In genomic region chr5:172090976-172091547, GRCh38 we compare ENCODE assay signal across 27 cellular contexts.
DNase-seq lines count a peak whose midpoint lies in the region; ATAC-seq and TF ChIP-seq lines count a peak whose summit lies in the region.
"Had no signal": no experiment of that assay in that cellular context is flagged by ENCODE, and none has a peak within 500 bp of the region (broad histone marks: within the 10 kb centered on the region; RNA-seq: fewer than 3 reads in every experiment).

No MANE protein-coding gene starts in this region.

- no peak overlapping the region for H3K4me2 ChIP-seq in trophoblast cell (ENCODE audit: low read length)

- H2BK120ac ChIP-seq in trophoblast cell (ENCODE audit: insufficient read depth, low read length, poor library complexity) = no peak overlapping the region

- peaks cover 3% of the 10 kb centered on the region for H3K79me1 ChIP-seq in trophoblast cell (ENCODE audit: low read length)

- no peaks in the 10 kb centered on the region for H3K79me2 ChIP-seq in trophoblast cell (ENCODE audit: control insufficient read depth, insufficient read depth, low read length, poor library complexity)
- H3K79me2 ChIP-seq: parathyroid adenoma had no signal

- H3K27ac ChIP-seq in Panc1 (ENCODE audit: low read length) = no peak overlapping the region
- no peak overlapping the region for H3K27ac ChIP-seq in coronary artery
- no peak overlapping the region for H3K27ac ChIP-seq in trophoblast cell (ENCODE audit: low read depth, low read length)
- H3K27ac ChIP-seq in vagina = no peak overlapping the region
- H3K27ac ChIP-seq: parathyroid adenoma, Peyer's patch, right atrium auricular region, SJSA1 had no signal

- ATAC-seq in activated naive CD4-positive, alpha-beta T cell treated with anti-CD3 and anti-CD28 coated beads, Interleukin-2, amount 50 U/mL, for 72 hours = peak; percentile 39 to 54
- ATAC-seq in Panc1 (no peak), HG03025 (IDR thresholded peaks at IDR 0.05; ENCODE audit: low FRiP score, unreplicated experiment) (no peak), HG02981 (IDR thresholded peaks at IDR 0.05; ENCODE audit: unreplicated experiment) (no peak)
- ATAC-seq: mucosa of descending colon, T-cell had no signal

- no peak overlapping the region for H2AK5ac ChIP-seq in trophoblast cell (ENCODE audit: low read length)

- no peak overlapping the region for H3K4ac ChIP-seq in trophoblast cell (ENCODE audit: low read depth, low read length)

- intact Hi-C loops in Panc1 (cut with micrococcal nuclease; ENCODE audit: unreplicated experiment) (no loop called here), vagina (cut with DNase I) (no loop called here)

- H2BK12ac ChIP-seq in trophoblast cell (ENCODE audit: low read length) = no peak overlapping the region

- POLR2A ChIA-PET in Panc1 (lab: Charles Lee) = interaction anchor here (0.6 kb wide), 1 partner anchor 176 kb away, joined by 3 read pairs; no protein-coding TSS in a partner anchor

- in situ Hi-C loops in Panc1 (cut with HindIII; ENCODE audit: low pct_unique_long_range_greater_than_20kb, low sequenced_read_pairs) = no loop called here

- H3K9me3 Mint-ChIP-seq in activated naive CD4-positive, alpha-beta T cell treated with anti-CD3 and anti-CD28 coated beads, Interleukin-2, amount 50 U/mL, for 72 hours = peaks cover 4 to 5% of the 10 kb centered on the region in 2 donors
- H3K9me3 Mint-ChIP-seq: brain, nephron progenitor cell, T-cell had no signal

- H3K27me3 ChIP-seq in Panc1 (ENCODE audit: control insufficient read depth, insufficient read depth, low read length) = no peaks in the 10 kb centered on the region
- H3K27me3 ChIP-seq in trophoblast cell (ENCODE audit: insufficient read depth, low read length) = no peaks in the 10 kb centered on the region
- no peaks in the 10 kb centered on the region for H3K27me3 ChIP-seq in vagina
- H3K27me3 ChIP-seq: Peyer's patch, right atrium auricular region, SJSA1 had no signal

- H3K14ac ChIP-seq in trophoblast cell (ENCODE audit: low read length) = no peak overlapping the region

- H2AFZ ChIP-seq in trophoblast cell (ENCODE audit: insufficient read depth, low read length, poor library complexity) = no peak overlapping the region
- H2AFZ ChIP-seq: parathyroid adenoma had no signal

- H3K36me3 ChIP-seq in Panc1 (ENCODE audit: control insufficient read depth, insufficient read depth, low read length) (no peaks in the 10 kb centered on the region), trophoblast cell (ENCODE audit: control insufficient read depth in 1 of 2, insufficient read depth in 2 of 2, low read length in 2 of 2) (peaks cover 33 to 40% of the 10 kb centered on the region in 2 experiments), vagina (peaks cover 0 to 6% of the 10 kb centered on the region in 2 donors)

- H4K12ac ChIP-seq in trophoblast cell (ENCODE audit: low read depth, low read length) = no peak overlapping the region

- WGBS in trophoblast cell (ENCODE audit: extremely low coverage, insufficient coverage, insufficient read length) = no CpG with 5 or more reads among the region's 10 CpGs

- H3K9me3 ChIP-seq in Panc1 (ENCODE audit: control insufficient read depth, insufficient read depth, low read depth, low read length) (no peaks in the 10 kb centered on the region), trophoblast cell (ENCODE audit: insufficient read depth, low read depth, low read length) (peaks cover 2% of the 10 kb centered on the region), vagina (no peaks in the 10 kb centered on the region)
- H3K9me3 ChIP-seq: mucosa of descending colon, Peyer's patch, right atrium auricular region, SJSA1 had no signal

- TF ChIP-seq POLR2A in vagina (IDR thresholded peaks at IDR 0.05) = no peak

- H3K4me1 ChIP-seq in Panc1 (ENCODE audit: control insufficient read depth, insufficient read depth, low read length) (no peaks in the 10 kb centered on the region), trophoblast cell (ENCODE audit: control insufficient read depth in 1 of 2, insufficient read depth in 2 of 2, low read length in 2 of 2) (peaks cover 9 to 12% of the 10 kb centered on the region in 2 experiments), vagina (no peaks in the 10 kb centered on the region)
- H3K4me1 ChIP-seq: parathyroid adenoma, Peyer's patch, SJSA1 had no signal

- CTCF ChIA-PET in Panc1 (lab: Charles Lee) = no interaction called here

- H3K4me3 ChIP-seq in Panc1 (ENCODE audit: low read depth in 2 of 2, low read length in 2 of 2) = no peak overlapping the region
- no peak overlapping the region for H3K4me3 ChIP-seq in coronary artery
- H3K4me3 ChIP-seq in trophoblast cell (ENCODE audit: low read depth, low read length) = no peak overlapping the region
- H3K4me3 ChIP-seq in vagina = no peak overlapping the region
- H3K4me3 ChIP-seq: mucosa of descending colon, Peyer's patch, right atrium auricular region, SJSA1 had no signal

- H2BK5ac ChIP-seq in trophoblast cell (ENCODE audit: low read depth, low read length, poor library complexity) = no peak overlapping the region

- TF ChIP-seq CTCF in Panc1 (IDR thresholded peaks at IDR 0.05) (no peak), coronary artery (IDR thresholded peaks at IDR 0.05) (no peak), vagina (IDR thresholded peaks at IDR 0.05) (no peak)

- no peak for DNase-seq in activated naive CD4-positive, alpha-beta T cell treated with anti-CD3 and anti-CD28 coated beads, Interleukin-2, amount 50 U/mL, for 72 hours (ENCODE audit: low spot score in 2 of 2)
- no peak for DNase-seq in activated naive CD4-positive, alpha-beta T cell treated with anti-CD3 and anti-CD28 coated beads, Interleukin-2, amount 50 U/mL, for 16 hours
- DNase-seq in Panc1 (ENCODE audit: low read depth, low spot score) (no peak), coronary artery (ENCODE audit: low spot score) (peak; percentile 28), trophoblast cell (peak; percentile 93 to 94), vagina (ENCODE audit: extremely low spot score in 2 of 2) (no peak)
- DNase-seq: activated CD8-positive, alpha-beta memory T cell treated with anti-CD3 and anti-CD28 coated beads for 24 hours; activated T-cell treated with anti-CD3 and anti-CD28 coated beads, Interleukin-2, amount 50 U/mL, for 48 hours; C1 segment of cervical spinal cord; cortex of kidney; EL; kidney; mucosa of descending colon; NCI-H1417; NCI-H2107; NCI-H510A treated with DMSO at 0.1 percent for 48 hours; nephron progenitor cell; stimulated activated CD4-positive, alpha-beta T cell treated with anti-CD3 and anti-CD28 coated beads, Interleukin-4, amount 100 ng/mL, for 1 hour; stimulated activated naive CD4-positive, alpha-beta T cell treated with Interleukin-2 at 50 U/mL for 16 hours; T-cell had no signal

- no peak overlapping the region for H4K8ac ChIP-seq in trophoblast cell (ENCODE audit: low read depth, low read length)

- H4K91ac ChIP-seq in trophoblast cell (ENCODE audit: low read depth, low read length) = no peak overlapping the region

- TSS peak; percentile 64 for BruUV-seq in Panc1 (replicated peaks; lab: Mats Ljungman, UMichigan)

- peaks cover 11 to 21% of the 10 kb centered on the region in 2 donors for H3K36me3 Mint-ChIP-seq in activated naive CD4-positive, alpha-beta T cell treated with anti-CD3 and anti-CD28 coated beads, Interleukin-2, amount 50 U/mL, for 72 hours

- no peak overlapping the region for H3K27ac Mint-ChIP-seq in activated naive CD4-positive, alpha-beta T cell treated with anti-CD3 and anti-CD28 coated beads, Interleukin-2, amount 50 U/mL, for 72 hours
- H3K27ac Mint-ChIP-seq: brain, nephron progenitor cell had no signal

- H3K18ac ChIP-seq in trophoblast cell (ENCODE audit: low read length) = no peak overlapping the region

- H3K23ac ChIP-seq in trophoblast cell (ENCODE audit: low read length) = no peak overlapping the region

- H3K9ac ChIP-seq in trophoblast cell (ENCODE audit: low read length) = no peak overlapping the region
- H3K9ac ChIP-seq: parathyroid adenoma had no signal

Comparison
In these comparisons a context has a peak if more than half of its experiments do, and no peak if none do; other contexts are left out.
1. ATAC-seq: peak in activated naive CD4-positive, alpha-beta T cell treated with anti-CD3 and anti-CD28 coated beads, Interleukin-2, amount 50 U/mL, for 72 hours (2 of 2); none in Panc1 (single experiment), HG03025 (single experiment) and HG02981 (single experiment).
2. DNase-seq: peak in coronary artery (single experiment) and trophoblast cell (2 of 2); none in activated naive CD4-positive, alpha-beta T cell treated with anti-CD3 and anti-CD28 coated beads, Interleukin-2, amount 50 U/mL, for 72 hours (0 of 2), activated naive CD4-positive, alpha-beta T cell treated with anti-CD3 and anti-CD28 coated beads, Interleukin-2, amount 50 U/mL, for 16 hours (single experiment), Panc1 (single experiment) and vagina (0 of 2).